Comparison of ENCODE assay signal across 1 cellular context in genomic region chr9:120869726-120870125, GRCh38.
TF ChIP-seq lines count a peak whose summit lies in the region.

No MANE protein-coding gene starts in this region.

TF ChIP-seq in SK-N-SH, 30 proteins besides CTCF, POLR2A, EP300 and RAD21 (continued from another document):
- no peak for TF ChIP-seq REST (IDR thresholded peaks at IDR 0.05; ENCODE audit: low read depth, low read length)
- no peak for TF ChIP-seq TCF12 (IDR thresholded peaks at IDR 0.05)
- no peak for TF ChIP-seq USF1 (IDR thresholded peaks at IDR 0.05; ENCODE audit: borderline replicate concordance, low read depth)
